ENCODE assay signal across 1 cellular context in genomic region chr9:3526903-3527652, GRCh38.
TF ChIP-seq lines count a peak whose summit lies in the region.

No MANE protein-coding gene starts in this region.

TF ChIP-seq in liver, 16 proteins besides CTCF, POLR2A, EP300 and RAD21 (continued from another document):
- TF ChIP-seq MAX (IDR thresholded peaks at IDR 0.05): no peak
